8 cellular contexts compared by ENCODE assay signal in the genomic region with DNA sequence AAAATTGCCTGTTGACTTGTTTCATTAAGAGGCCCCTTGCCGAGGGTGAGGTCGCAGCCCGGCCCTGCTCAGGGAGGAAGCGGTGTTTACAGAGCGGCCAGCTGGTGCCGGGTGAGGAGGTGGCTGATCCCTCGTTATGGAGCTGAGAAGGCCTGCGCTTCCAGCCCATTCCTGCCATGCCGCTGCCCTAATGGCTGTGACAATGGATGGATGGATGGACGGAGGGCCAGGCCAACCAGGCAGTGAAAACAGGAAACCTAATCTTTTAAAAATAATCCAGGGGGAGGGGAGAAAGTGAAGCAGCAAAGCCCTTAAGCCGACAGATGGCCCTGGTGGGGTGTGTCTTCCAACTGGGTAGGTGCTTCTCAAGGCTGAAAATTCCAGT. TPM values are rescaled to one million over a fixed set of nuclear protein-coding genes. Genes with fewer than 3 reads are reported as not detected.
DNase-seq lines count a peak whose midpoint lies in the region; ATAC-seq, FAIRE-seq and TF ChIP-seq lines count a peak whose summit lies in the region.

No MANE protein-coding gene starts in this region.

- peaks cover 99% of the 10 kb centered on the region for H4K20me1 ChIP-seq in K562 (replicated peaks; ENCODE audit: control insufficient read depth, insufficient read depth, low read length)

- H3K4me3 ChIP-seq in K562: no peak overlapping the region

- no peak for FAIRE-seq in K562 (lab: Jason Lieb, UNC)

- in situ Hi-C loops in K562 (cut with MboI): no loop called here

- H3K36me3 ChIP-seq in K562 (ENCODE audit: control insufficient read depth, insufficient read depth, low read length): peaks cover 5% of the 10 kb centered on the region; the same call in 1 of the 3 replicates

- TF ChIP-seq CTCF in K562 (IDR thresholded peaks at IDR 0.05 in 2 of 3, conservative IDR thresholded peaks at IDR 0.05 in 1 of 3; ENCODE audit: insufficient read depth in 2 of 3, low read depth in 1 of 3, low read length in 3 of 3): no peak

- no peak for TF ChIP-seq EP300 in K562 (IDR thresholded peaks at IDR 0.05; ENCODE audit: low read length)

- 32% methylated on average over 11 of the region's 11 CpGs for WGBS in K562 (ENCODE audit: insufficient coverage, low coverage, missing lambda C conversion rate)

- CTCF ChIA-PET in K562 (lab: Yijun Ruan, JAX; ENCODE audit: low intra/inter-chr PET ratio): interaction anchor here (1.4 kb wide), 1 partner anchor 41 kb away, joined by 5 read pairs; no protein-coding TSS in a partner anchor

- peak overlapping the region; percentile 1 to 81; a peak in 3 of 4 replicates for H3K9ac ChIP-seq in K562 (ENCODE audit: insufficient read depth in 1 of 2, low read depth in 2 of 2, low read length in 2 of 2)

- DNase-seq in H4 (ENCODE audit: low spot score) (peak; percentile 81), NCI-H2171 (lab: John Stamatoyannopoulos, UW) (peak; percentile 59), K562 (ENCODE audit: extremely low read depth in 1 of 4, low spot score in 3 of 4) (peak in 1 of 4 experiments; percentile 82), lung microvascular endothelial cell (ENCODE audit: low read depth in 2 of 2) (peak; percentile 82 to 89), putamen (ENCODE audit: low spot score) (no peak)
- DNase-seq in activated effector memory CD4-positive, alpha-beta T cell treated with anti-CD3 and anti-CD28 coated beads, Interleukin-2, amount 50 U/mL, for 16 hours: no peak

- peak overlapping the region; percentile 18; the same call in 1 of the 2 replicates for H3K4me2 ChIP-seq in K562 (ENCODE audit: insufficient read depth, low read length)

- no peaks in the 10 kb centered on the region for H3K9me3 ChIP-seq in K562 (replicated peaks; ENCODE audit: control insufficient read depth, insufficient read depth, low read depth, low read length)

- H2AFZ ChIP-seq in K562 (ENCODE audit: low read depth, low read length): no peak overlapping the region

- no peak for TF ChIP-seq RAD21 in K562 (CRISPR knock-in tag; conservative IDR thresholded peaks at IDR 0.05 in 1 of 2, IDR thresholded peaks at IDR 0.05 in 1 of 2)

- POLR2A ChIA-PET in K562 (lab: Yijun Ruan, JAX): interaction anchor here (0.5 to 86.5 kb wide), 9 partner anchors 18 to 797 kb away, joined by 3 to 3476 read pairs (median 5); partner anchors contain the start of genes BCR and RAB36

- TF ChIP-seq POLR2A in K562 (conservative IDR thresholded peaks at IDR 0.05): no peak

- H3K9me1 ChIP-seq in K562 (ENCODE audit: control insufficient read depth, insufficient read depth, low read length): peaks cover 76% of the 10 kb centered on the region

- ATAC-seq in K562: peak; percentile 35
- no peak for ATAC-seq in HG02970 (IDR thresholded peaks at IDR 0.05; ENCODE audit: low FRiP score, unreplicated experiment)
- ATAC-seq in GM19023 (IDR thresholded peaks at IDR 0.05; ENCODE audit: unreplicated experiment): no peak

- peaks cover 71 to 73% of the 10 kb centered on the region in 2 experiments for H3K4me1 ChIP-seq in K562 (replicated peaks in 1 of 2; ENCODE audit: control insufficient read depth in 2 of 2, insufficient read depth in 2 of 2, low read length in 2 of 2)

- H3K27ac ChIP-seq in K562 (ENCODE audit: extremely low read depth, low read depth, low read length): peak overlapping the region; percentile 6; the same call in 1 of the 3 replicates

- no peaks in the 10 kb centered on the region for H3K27me3 ChIP-seq in K562 (ENCODE audit: control insufficient read depth in 2 of 2, insufficient read depth in 2 of 2, low read length in 2 of 2)

- peaks cover 98% of the 10 kb centered on the region for H3K79me2 ChIP-seq in K562 (ENCODE audit: control insufficient read depth, insufficient read depth, low read length)

- no TSS peak for BruUV-seq in K562 (replicated peaks; lab: Mats Ljungman, UMichigan)

- intact Hi-C loops in K562 (cut with micrococcal nuclease): loop anchor here (2.0 kb wide), 1 partner anchor 60 kb away; no protein-coding TSS in a partner anchor

TF ChIP-seq in K562, 482 proteins besides CTCF, POLR2A, EP300 and RAD21:
- TF ChIP-seq STAT6 (CRISPR knock-in tag; IDR thresholded peaks at IDR 0.05): peak; percentile 15; the same call in 1 of the 2 replicates
- no peak for TF ChIP-seq PTTG1 (tag; IDR thresholded peaks at IDR 0.05; ENCODE audit: low read depth)
- TF ChIP-seq, protein P1, sequence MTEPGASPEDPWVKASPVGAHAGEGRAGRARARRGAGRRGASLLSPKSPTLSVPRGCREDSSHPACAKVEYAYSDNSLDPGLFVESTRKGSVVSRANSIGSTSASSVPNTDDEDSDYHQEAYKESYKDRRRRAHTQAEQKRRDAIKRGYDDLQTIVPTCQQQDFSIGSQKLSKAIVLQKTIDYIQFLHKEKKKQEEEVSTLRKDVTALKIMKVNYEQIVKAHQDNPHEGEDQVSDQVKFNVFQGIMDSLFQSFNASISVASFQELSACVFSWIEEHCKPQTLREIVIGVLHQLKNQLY (CRISPR knock-in tag; conservative IDR thresholded peaks at IDR 0.05): peak in 1 of 2 experiments; percentile 19; a peak in 1 of 4 replicates
- TF ChIP-seq ZNF57 (CRISPR knock-in tag; IDR thresholded peaks at IDR 0.05): no peak
- no peak for TF ChIP-seq RHOXF2B (CRISPR knock-in tag; conservative IDR thresholded peaks at IDR 0.05)
TF ChIP-seq in K562: peak in this region for 2.

RNA-seq across cellular contexts. Expression of gene BCR, which starts 38.5 kb away (rescaled TPM):
- total RNA-seq in H4 (2014; rRNA removed; shearing (Covaris generic)): 8.4 and 10.1 TPM in 2 replicates
- total RNA-seq in K562 (2011; cell fraction: chromatin; rRNA removed; ENCODE audit: low replicate concordance): 234 and 446 TPM in 2 replicates
- 279 and 314 TPM in 2 replicates for total RNA-seq in K562 (2011; cell fraction: nucleolus; rRNA removed)
- 196 and 222 TPM in 2 replicates for total RNA-seq in K562 (2011; cell fraction: nucleoplasm; rRNA removed)
- total RNA-seq in K562 (2014; rRNA removed): 81.7 and 100 TPM in 2 replicates
- 27.5 and 45.6 TPM in 2 replicates for total RNA-seq in K562 (2014; rRNA removed; fragmentation: Illumina TruSeq; extraction: Trizol)
- total RNA-seq in K562 (2015; rRNA removed; fragmentation: Illumina TruSeq; extraction: Trizol): 65.7 and 68.4 TPM in 2 replicates
- total RNA-seq in K562 (2021): 144 and 150 TPM in 2 replicates
- 20.9 and 36.8 TPM in 2 replicates for polyA plus RNA-seq in K562 (2011; rRNA removed)
- 26.4 and 31.1 TPM in 2 replicates for polyA plus RNA-seq in K562 (2011; cell fraction: cytosol; rRNA removed)
- 57.9 and 76.9 TPM in 2 replicates for polyA plus RNA-seq in K562 (2011; cell fraction: nucleus; rRNA removed)
- 73.9 and 75.3 TPM in 2 replicates for polyA plus RNA-seq in K562 (2012)
- polyA plus RNA-seq in K562 (2014; fragmentation: Illumina TruSeq; extraction: Trizol): 45.8 and 60.4 TPM in 2 replicates
- under 1 TPM; 0.41 to 0.70 TPM for polyA plus RNA-seq in K562 (2014; fragmentation: Nextera tagmentation; extraction: Ambion mirVana)
- polyA plus RNA-seq in K562 (2014; rRNA removed): 34.9 and 36.1 TPM in 2 replicates
- polyA minus RNA-seq in K562 (2011; rRNA and poly(A)+ RNA removed): 113 and 124 TPM in 2 replicates
- polyA minus RNA-seq in K562 (2011; cell fraction: cytosol; rRNA and poly(A)+ RNA removed): 132 and 181 TPM in 2 replicates
- 138 and 300 TPM in 2 replicates for polyA minus RNA-seq in K562 (2011; cell fraction: nucleus; rRNA and poly(A)+ RNA removed)
- 97.0 and 129 TPM in 2 replicates for total RNA-seq in lung microvascular endothelial cell

Comparison
In these comparisons a context has a peak if more than half of its experiments do, and no peak if none do; other contexts are left out.
1. DNase-seq: peak in H4 (single experiment), NCI-H2171 (single experiment) and lung microvascular endothelial cell (2 of 2); none in activated effector memory CD4-positive, alpha-beta T cell treated with anti-CD3 and anti-CD28 coated beads, Interleukin-2, amount 50 U/mL, for 16 hours (single experiment) and putamen (single experiment).